ENCODE assay signal across 24 cellular contexts in genomic region chr11:69425895-69426544, GRCh38. TPM values are rescaled to one million over a fixed set of nuclear protein-coding genes. Genes with fewer than 3 reads are reported as not detected.
DNase-seq lines count a peak whose midpoint lies in the region; ATAC-seq and TF ChIP-seq lines count a peak whose summit lies in the region.
"Had no signal": no experiment of that assay in that cellular context is flagged by ENCODE, and none has a peak within 500 bp of the region (broad histone marks: within the 10 kb centered on the region; RNA-seq: fewer than 3 reads in every experiment).

No MANE protein-coding gene starts in this region.

- H2BK15ac ChIP-seq in mesenchymal stem cell (ENCODE audit: low read depth, poor library complexity, severe bottlenecking), result no peak overlapping the region

- H3K9me3 Mint-ChIP-seq in activated CD8-positive, alpha-beta T cell treated with anti-CD3 and anti-CD28 coated beads for 36 hours, result peaks cover 9% of the 10 kb centered on the region

- H2AK5ac ChIP-seq in mesenchymal stem cell (ENCODE audit: low read length, severe bottlenecking), result no peak overlapping the region

- H3K4me1 ChIP-seq in mesenchymal stem cell (ENCODE audit: control insufficient read depth, insufficient read depth, low read depth, low read length), result peaks cover 5% of the 10 kb centered on the region
- H3K4me1 ChIP-seq: uterus had no signal

- intact Hi-C loops in activated CD8-positive, alpha-beta T cell treated with anti-CD3 and anti-CD28 coated beads for 36 hours (cut with micrococcal nuclease), result no loop called here

- H3K36me3 Mint-ChIP-seq in activated CD8-positive, alpha-beta T cell treated with anti-CD3 and anti-CD28 coated beads for 36 hours (ENCODE audit: low read depth), result peaks cover 4% of the 10 kb centered on the region
- H3K36me3 Mint-ChIP-seq: stimulated activated memory B cell treated with anti-CD40 and anti-IgM and Interleukin-4, amounts not matched to agents 10 μg/mL and 1 μg/mL and 100 μg/mL, for 72 hours had no signal

- POLR2A ChIA-PET in activated CD8-positive, alpha-beta T cell treated with anti-CD3 and anti-CD28 coated beads for 36 hours (lab: Charles Lee), result interaction anchor here (1.0 kb wide), 1 partner anchor 15 kb away, joined by 4 read pairs; no protein-coding TSS in a partner anchor

- no peak overlapping the region for H3K4me3 Mint-ChIP-seq in activated CD8-positive, alpha-beta T cell treated with anti-CD3 and anti-CD28 coated beads for 36 hours
- H3K4me3 Mint-ChIP-seq: neural crest cell; stimulated activated memory B cell treated with anti-CD40 and anti-IgM and Interleukin-4, amounts not matched to agents 10 μg/mL and 1 μg/mL and 100 μg/mL, for 72 hours had no signal

- H2BK12ac ChIP-seq in mesenchymal stem cell (ENCODE audit: low read length in 2 of 2), result no peak overlapping the region

- no peak overlapping the region for H3K9ac ChIP-seq in mesenchymal stem cell (ENCODE audit: low read length)
- H3K9ac ChIP-seq: KMS-11 had no signal

- peak overlapping the region; percentile 57 for H4K91ac ChIP-seq in mesenchymal stem cell (ENCODE audit: low read length)

- peaks cover 0 to 20% of the 10 kb centered on the region in 2 experiments for H3K27me3 ChIP-seq in mesenchymal stem cell (ENCODE audit: control insufficient read depth in 1 of 2, insufficient read depth in 1 of 2, low read length in 2 of 2)
- H3K27me3 ChIP-seq: uterus had no signal

- H3K23ac ChIP-seq in mesenchymal stem cell (ENCODE audit: low read length in 2 of 2), result no peak overlapping the region

- H3K27ac Mint-ChIP-seq in activated CD8-positive, alpha-beta T cell treated with anti-CD3 and anti-CD28 coated beads for 36 hours, result no peak overlapping the region
- H3K27ac Mint-ChIP-seq: stimulated activated memory B cell treated with anti-CD40 and anti-IgM and Interleukin-4, amounts not matched to agents 10 μg/mL and 1 μg/mL and 100 μg/mL, for 72 hours had no signal

- no peaks in the 10 kb centered on the region for H3K79me1 ChIP-seq in mesenchymal stem cell (replicated peaks; ENCODE audit: low read length, poor library complexity, severe bottlenecking)

- peak; percentile 88 for ATAC-seq in activated CD8-positive, alpha-beta T cell treated with anti-CD3 and anti-CD28 coated beads for 36 hours
- ATAC-seq: PC-3; stimulated activated memory B cell treated with anti-CD40 and anti-IgM and Interleukin-4, amounts not matched to agents 10 μg/mL and 1 μg/mL and 100 μg/mL, for 72 hours had no signal

- no peak overlapping the region for H2AFZ ChIP-seq in mesenchymal stem cell (ENCODE audit: low read depth, low read length)

- peak in 2 of 3 experiments; percentile 16 to 24 for DNase-seq in activated CD8-positive, alpha-beta memory T cell treated with anti-CD3 and anti-CD28 coated beads for 48 hours (ENCODE audit: low read depth in 2 of 3, low spot score in 2 of 3)
- no peak for DNase-seq in activated CD8-positive, alpha-beta memory T cell treated with anti-CD3 and anti-CD28 coated beads, Interleukin-2, amount 50 U/mL, for 48 hours
- peak; percentile 80 for DNase-seq in activated CD8-positive, alpha-beta T cell treated with anti-CD3 and anti-CD28 coated beads for 36 hours
- DNase-seq in mesenchymal stem cell, result no peak
- DNase-seq in stimulated activated CD8-positive, alpha-beta memory T cell treated with anti-CD3 and anti-CD28 coated beads, Interleukin-7, amount 100 ng/mL, for 4 hours (ENCODE audit: low read depth in 2 of 2), result peak; percentile 5 to 7
- DNase-seq in SKM-1 (lab: John Stamatoyannopoulos, UW; ENCODE audit: unreplicated experiment), result no peak
- no peak for DNase-seq in NCI-H1930 (lab: John Stamatoyannopoulos, UW)
- no peak for DNase-seq in NOMO-1 treated with DMSO at 0.1 percent for 48 hours (lab: John Stamatoyannopoulos, UW; ENCODE audit: unreplicated experiment)
- DNase-seq: ACHN, cortex of kidney, EL, mammary epithelial cell, NCI-H1694 treated with DMSO at 0.1 percent for 48 hours, NCI-H524 treated with DMSO at 0.1 percent for 48 hours, PC-3, retina, uterus had no signal

- peaks cover 13% of the 10 kb centered on the region for H3K9me3 ChIP-seq in mesenchymal stem cell (ENCODE audit: control insufficient read depth, low read length)
- H3K9me3 ChIP-seq: uterus had no signal

- H3K4ac ChIP-seq in mesenchymal stem cell (ENCODE audit: low read depth in 1 of 2, low read length in 2 of 2), result no peak overlapping the region

- H3K27ac ChIP-seq in mesenchymal stem cell (ENCODE audit: low read length, poor library complexity, severe bottlenecking), result no peak overlapping the region
- H3K27ac ChIP-seq: epithelial cell of prostate, KMS-11, SK-N-MC, uterus had no signal

- no peak overlapping the region for H2BK120ac ChIP-seq in mesenchymal stem cell (ENCODE audit: low read depth, low read length)

- no peak overlapping the region for H3K14ac ChIP-seq in mesenchymal stem cell (ENCODE audit: low read length in 2 of 2)

- H3K36me3 ChIP-seq in mesenchymal stem cell (ENCODE audit: control insufficient read depth in 1 of 2, insufficient read depth in 2 of 2, low read depth in 1 of 2, low read length in 2 of 2), result no peaks in the 10 kb centered on the region
- H3K36me3 ChIP-seq: uterus had no signal

- H2BK5ac ChIP-seq in mesenchymal stem cell (ENCODE audit: low read depth, low read length, poor library complexity, severe bottlenecking), result no peak overlapping the region

- no peak overlapping the region for H3K4me3 ChIP-seq in mesenchymal stem cell (ENCODE audit: insufficient read depth in 1 of 2, low read depth in 1 of 2, low read length in 2 of 2)
- H3K4me3 ChIP-seq: SK-N-MC, uterus had no signal

- WGBS in mesenchymal stem cell, result 97% methylated on average over 16 of the region's 22 CpGs

- H3K27me3 Mint-ChIP-seq in activated CD8-positive, alpha-beta T cell treated with anti-CD3 and anti-CD28 coated beads for 36 hours, result peaks cover 23% of the 10 kb centered on the region

- no peak overlapping the region for H4K8ac ChIP-seq in mesenchymal stem cell (ENCODE audit: low read length)

- H3K4me2 ChIP-seq in mesenchymal stem cell (ENCODE audit: low read length, poor library complexity, severe bottlenecking), result no peak overlapping the region
- H3K4me2 ChIP-seq: KMS-11 had no signal

- peaks cover 14% of the 10 kb centered on the region for H3K4me1 Mint-ChIP-seq in activated CD8-positive, alpha-beta T cell treated with anti-CD3 and anti-CD28 coated beads for 36 hours (ENCODE audit: low read depth)
- H3K4me1 Mint-ChIP-seq: stimulated activated memory B cell treated with anti-CD40 and anti-IgM and Interleukin-4, amounts not matched to agents 10 μg/mL and 1 μg/mL and 100 μg/mL, for 72 hours had no signal

- CTCF ChIA-PET in activated CD8-positive, alpha-beta T cell treated with anti-CD3 and anti-CD28 coated beads for 36 hours (lab: Charles Lee), result interaction anchor here (0.6 kb wide), 1 partner anchor 115 kb away, joined by 3 read pairs; no protein-coding TSS in a partner anchor

- no peak for TF ChIP-seq CTCF in activated CD8-positive, alpha-beta T cell treated with anti-CD3 and anti-CD28 coated beads for 36 hours (IDR thresholded peaks at IDR 0.05)

- no peak overlapping the region for H3K18ac ChIP-seq in mesenchymal stem cell (ENCODE audit: low read depth in 1 of 2, low read length in 2 of 2)

RNA-seq across cellular contexts. Expression of gene LINC01488, which starts 55.4 kb away (rescaled TPM):
- total RNA-seq in activated CD8-positive, alpha-beta T cell treated with anti-CD3 and anti-CD28 coated beads for 36 hours, result not detected
- not detected for polyA plus RNA-seq in mesenchymal stem cell (2013, experiment 1 of 2)
- not detected for polyA plus RNA-seq in mesenchymal stem cell (2013, experiment 2 of 2)
- total RNA-seq: astrocyte; CD8-positive, alpha-beta memory T cell; mammary epithelial cell; neural crest cell; PC-3; uterus had no signal
- polyA plus RNA-seq: CD8-positive, alpha-beta memory T cell; mammary epithelial cell had no signal

Comparison
In these comparisons a context has a peak if more than half of its experiments do, and no peak if none do; other contexts are left out.
1. DNase-seq: peak in activated CD8-positive, alpha-beta memory T cell treated with anti-CD3 and anti-CD28 coated beads for 48 hours (2 of 3), activated CD8-positive, alpha-beta T cell treated with anti-CD3 and anti-CD28 coated beads for 36 hours (single experiment) and stimulated activated CD8-positive, alpha-beta memory T cell treated with anti-CD3 and anti-CD28 coated beads, Interleukin-7, amount 100 ng/mL, for 4 hours (2 of 2); none in activated CD8-positive, alpha-beta memory T cell treated with anti-CD3 and anti-CD28 coated beads, Interleukin-2, amount 50 U/mL, for 48 hours (single experiment), mesenchymal stem cell (single experiment), SKM-1 (single experiment), NCI-H1930 (0 of 2) and NOMO-1 treated with DMSO at 0.1 percent for 48 hours (single experiment).